ENCODE assay signal across 1 cellular context in genomic region chr21:44836666-44837471, GRCh38.
TF ChIP-seq lines count a peak whose summit lies in the region.

No MANE protein-coding gene starts in this region.

TF ChIP-seq in HepG2, 621 proteins besides CTCF, POLR2A, EP300 and RAD21 (continued from another document):
- no peak for TF ChIP-seq BCLAF1 (IDR thresholded peaks at IDR 0.05)
- peak; percentile 16; the same call in 1 of the 2 replicates for TF ChIP-seq ARID5B (CRISPR knock-in tag; IDR thresholded peaks at IDR 0.05)
- TF ChIP-seq ZBTB10 (CRISPR knock-in tag; IDR thresholded peaks at IDR 0.05; ENCODE audit: borderline replicate concordance), result no peak
